ENCODE assay signal across 8 cellular contexts in genomic region chr7:69412331-69413146, GRCh38.
A peak's percentile ranks its signal among the peaks of the same experiment; 100 is the strongest.
DNase-seq lines count a peak whose midpoint lies in the region; ATAC-seq and TF ChIP-seq lines count a peak whose summit lies in the region.

No MANE protein-coding gene starts in this region.

- no peak overlapping the region for H3K27ac ChIP-seq in breast epithelium
- H3K27ac ChIP-seq in effector memory CD4-positive, alpha-beta T cell (ENCODE audit: insufficient read depth, low read length, poor library complexity, severe bottlenecking), result no peak overlapping the region

- no peaks in the 10 kb centered on the region for H3K36me3 ChIP-seq in breast epithelium
- H3K36me3 ChIP-seq in effector memory CD4-positive, alpha-beta T cell (ENCODE audit: control insufficient read depth, insufficient read depth, low read length), result no peaks in the 10 kb centered on the region

- H3K9me3 ChIP-seq in breast epithelium, result no peaks in the 10 kb centered on the region
- H3K9me3 ChIP-seq in effector memory CD4-positive, alpha-beta T cell (ENCODE audit: control insufficient read depth, low read length), result no peaks in the 10 kb centered on the region

- TF ChIP-seq CTCF in breast epithelium (IDR thresholded peaks at IDR 0.05), result no peak
- no peak for TF ChIP-seq CTCF in retinal pigment epithelial cell (conservative IDR thresholded peaks at IDR 0.05; ENCODE audit: low read depth, low read length)

- H3K4me1 ChIP-seq in breast epithelium, result no peaks in the 10 kb centered on the region
- no peaks in the 10 kb centered on the region for H3K4me1 ChIP-seq in effector memory CD4-positive, alpha-beta T cell (ENCODE audit: control insufficient read depth, insufficient read depth, low read length, poor library complexity, severe bottlenecking)

- intact Hi-C loops in breast epithelium (cut with DNase I; ENCODE audit: low total_unique reads), result no loop called here

- H3K27me3 ChIP-seq in breast epithelium, result no peaks in the 10 kb centered on the region
- no peaks in the 10 kb centered on the region for H3K27me3 ChIP-seq in effector memory CD4-positive, alpha-beta T cell (replicated peaks; ENCODE audit: control insufficient read depth, insufficient read depth, low read length, poor library complexity, severe bottlenecking)

- peak; percentile 93 for DNase-seq in A172 (ENCODE audit: low spot score)
- peak; percentile 38 to 54 for DNase-seq in breast epithelium (ENCODE audit: low spot score in 2 of 2)
- peak; percentile 85 for DNase-seq in retinal pigment epithelial cell (ENCODE audit: low read depth)
- DNase-seq in effector memory CD4-positive, alpha-beta T cell, result no peak
- no peak for DNase-seq in COLO829 (ENCODE audit: low spot score)

- ATAC-seq in GM18502 (IDR thresholded peaks at IDR 0.05; ENCODE audit: poor library complexity, unreplicated experiment) (peak; percentile 96), HG03575 (IDR thresholded peaks at IDR 0.05; ENCODE audit: extremely low read depth, insufficient number of reproducible peaks, low FRiP score, unreplicated experiment) (peak; percentile 91), GM19023 (IDR thresholded peaks at IDR 0.05; ENCODE audit: unreplicated experiment) (no peak)

- TF ChIP-seq POLR2A in breast epithelium (IDR thresholded peaks at IDR 0.05), result no peak

- no peak overlapping the region for H3K4me3 ChIP-seq in breast epithelium
- H3K4me3 ChIP-seq in retinal pigment epithelial cell (ENCODE audit: low read length), result no peak overlapping the region
- H3K4me3 ChIP-seq in effector memory CD4-positive, alpha-beta T cell (ENCODE audit: insufficient read depth, low read depth, low read length, poor library complexity, severe bottlenecking), result no peak overlapping the region

Comparison
In these comparisons a context has a peak if more than half of its experiments do, and no peak if none do; other contexts are left out.
1. DNase-seq: peak in A172 (single experiment), breast epithelium (2 of 2) and retinal pigment epithelial cell (single experiment); none in effector memory CD4-positive, alpha-beta T cell (0 of 3) and COLO829 (single experiment).